8 cellular contexts compared by ENCODE assay signal in the genomic region with DNA sequence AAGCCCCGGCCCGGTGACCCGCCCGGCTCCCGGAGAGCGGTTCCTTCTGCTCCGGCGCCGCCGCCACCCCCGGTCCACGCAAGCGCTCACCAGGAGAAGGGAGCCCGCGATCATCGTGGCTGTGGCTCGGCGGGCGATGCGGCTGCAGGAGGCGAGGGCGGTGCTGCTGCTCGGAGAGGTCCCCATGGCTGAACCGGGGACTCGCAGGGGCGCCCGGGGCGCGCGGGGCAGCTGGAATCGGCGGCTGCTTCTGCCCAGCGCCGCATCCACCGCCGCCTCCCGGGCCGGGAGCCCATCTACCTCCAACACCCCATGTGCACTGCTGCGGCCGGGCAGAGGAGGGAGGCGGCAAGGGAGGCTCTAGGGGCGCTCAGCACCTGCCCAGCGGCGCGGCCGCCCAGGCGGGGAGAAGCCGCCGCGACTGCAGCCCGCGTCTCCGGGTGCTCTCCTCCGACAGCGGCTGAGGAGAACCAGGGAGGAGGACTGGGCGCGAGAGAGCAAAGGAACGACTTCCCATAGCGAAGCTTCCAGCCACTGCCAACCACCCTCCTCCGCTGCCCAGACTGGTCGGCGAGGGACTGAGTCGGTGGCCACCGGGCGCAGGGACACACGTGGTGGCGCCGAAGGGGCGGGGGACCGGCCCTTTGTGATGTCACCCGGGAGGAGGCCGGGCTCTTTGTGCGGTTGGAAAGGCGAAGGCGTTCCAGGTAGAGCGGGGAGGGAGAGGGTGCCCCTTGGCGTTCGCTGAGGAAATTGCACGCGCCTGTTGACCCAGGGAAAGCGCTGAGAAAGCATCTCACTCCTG. TPM values are rescaled to one million over a fixed set of nuclear protein-coding genes. Genes with fewer than 3 reads are reported as not detected.
DNase-seq lines count a peak whose midpoint lies in the region; ATAC-seq and TF ChIP-seq lines count a peak whose summit lies in the region.

A gene with protein sequence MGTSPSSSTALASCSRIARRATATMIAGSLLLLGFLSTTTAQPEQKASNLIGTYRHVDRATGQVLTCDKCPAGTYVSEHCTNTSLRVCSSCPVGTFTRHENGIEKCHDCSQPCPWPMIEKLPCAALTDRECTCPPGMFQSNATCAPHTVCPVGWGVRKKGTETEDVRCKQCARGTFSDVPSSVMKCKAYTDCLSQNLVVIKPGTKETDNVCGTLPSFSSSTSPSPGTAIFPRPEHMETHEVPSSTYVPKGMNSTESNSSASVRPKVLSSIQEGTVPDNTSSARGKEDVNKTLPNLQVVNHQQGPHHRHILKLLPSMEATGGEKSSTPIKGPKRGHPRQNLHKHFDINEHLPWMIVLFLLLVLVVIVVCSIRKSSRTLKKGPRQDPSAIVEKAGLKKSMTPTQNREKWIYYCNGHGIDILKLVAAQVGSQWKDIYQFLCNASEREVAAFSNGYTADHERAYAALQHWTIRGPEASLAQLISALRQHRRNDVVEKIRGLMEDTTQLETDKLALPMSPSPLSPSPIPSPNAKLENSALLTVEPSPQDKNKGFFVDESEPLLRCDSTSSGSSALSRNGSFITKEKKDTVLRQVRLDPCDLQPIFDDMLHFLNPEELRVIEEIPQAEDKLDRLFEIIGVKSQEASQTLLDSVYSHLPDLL (minus strand): TSS at position 580 of the 805 bp plus-strand sequence. CDS start 394 bp downstream, at position 186.

- H3K4me1 ChIP-seq in ascending aorta (peaks cover 0 to 8% of the 10 kb centered on the region in 2 donors), right cardiac atrium (ENCODE audit: control insufficient read depth, insufficient read depth, low read length) (no peaks in the 10 kb centered on the region), vagina (peaks cover 10% of the 10 kb centered on the region)

- peak in 1 of 2 donors; percentile 30 for TF ChIP-seq POLR2A in vagina (IDR thresholded peaks at IDR 0.05)

- H3K36me3 ChIP-seq in ascending aorta: no peaks in the 10 kb centered on the region
- no peaks in the 10 kb centered on the region for H3K36me3 ChIP-seq in vagina

- H3K27me3 ChIP-seq in ascending aorta (no peaks in the 10 kb centered on the region), right cardiac atrium (ENCODE audit: control insufficient read depth, insufficient read depth) (no peaks in the 10 kb centered on the region), vagina (no peaks in the 10 kb centered on the region)

- TF ChIP-seq CTCF in GM12875 (IDR thresholded peaks at IDR 0.05; ENCODE audit: borderline replicate concordance, insufficient read depth, low read depth, low read length) (peak; percentile 92), ascending aorta (IDR thresholded peaks at IDR 0.05) (peak; percentile 60 to 79 (median 65)), vagina (IDR thresholded peaks at IDR 0.05) (peak; percentile 71 to 81 (median 77))

- intact Hi-C loops in ascending aorta (cut with DNase I): no loop called here
- intact Hi-C loops in right cardiac atrium (cut with DNase I): loop anchor here (2.0 to 5.0 kb wide), 3 partner anchors 211 to 213 kb away; no protein-coding TSS in a partner anchor
- intact Hi-C loops in vagina (cut with DNase I): no loop called here

- no peaks in the 10 kb centered on the region for H3K9me3 ChIP-seq in ascending aorta
- H3K9me3 ChIP-seq in right cardiac atrium (ENCODE audit: control insufficient read depth, low read length): no peaks in the 10 kb centered on the region
- no peaks in the 10 kb centered on the region for H3K9me3 ChIP-seq in vagina

- peak; percentile 91 for DNase-seq in NCI-H1436 (lab: John Stamatoyannopoulos, UW)
- peak; percentile 24 to 70 (median 53) for DNase-seq in T-helper 1 cell
- DNase-seq in ascending aorta (ENCODE audit: low spot score in 2 of 2): peak; percentile 51 to 89
- DNase-seq in right cardiac atrium: peak; percentile 90 to 96 (median 94)
- peak; percentile 63 for DNase-seq in pulmonary artery endothelial cell (ENCODE audit: low read depth, low spot score)
- DNase-seq in vagina (ENCODE audit: extremely low spot score in 2 of 2): peak in 1 of 2 donors; percentile 93

- WGBS in right cardiac atrium: under 1% methylated on average over 81 of the region's 81 CpGs

- peak within 1 kb of the TSS in 1 of 2 donors; percentile 10 for H3K27ac ChIP-seq in ascending aorta
- H3K27ac ChIP-seq in right cardiac atrium (ENCODE audit: low read length): no peak within 1 kb of the TSS
- peak within 1 kb of the TSS; percentile 65 for H3K27ac ChIP-seq in vagina

- peak; percentile 100 for ATAC-seq in HG02798 (IDR thresholded peaks at IDR 0.05; ENCODE audit: poor library complexity, unreplicated experiment)
- ATAC-seq in right cardiac atrium: peak; percentile 99

- peak within 1 kb of the TSS; percentile 44 for H3K4me3 ChIP-seq in GM12875 (ENCODE audit: low read depth, low read length)
- H3K4me3 ChIP-seq in ascending aorta: peak within 1 kb of the TSS; percentile 61 to 77
- H3K4me3 ChIP-seq in right cardiac atrium (ENCODE audit: low read length): peak within 1 kb of the TSS; percentile 66
- H3K4me3 ChIP-seq in vagina: peak within 1 kb of the TSS; percentile 62 to 68

RNA-seq across cellular contexts. Expression of the gene that starts here (rescaled TPM):
- total RNA-seq in ascending aorta: 1.8 TPM
- total RNA-seq in right cardiac atrium: 1 to 10 TPM; 4.5 to 9.1 (median 5.7) TPM
- 4.5 TPM for polyA plus RNA-seq in right cardiac atrium
- total RNA-seq in pulmonary artery endothelial cell: 13.4 and 24.0 TPM in 2 replicates
- 30.4 TPM for total RNA-seq in vagina

Comparison
In these comparisons a context has a peak if more than half of its experiments do, and no peak if none do; other contexts are left out.
1. intact Hi-C loops: an anchor here in right cardiac atrium (2.0 to 5.0 kb wide); none called in ascending aorta and vagina.